Comparison of ENCODE assay signal across 23 cellular contexts in genomic region chrX:47448165-47448806, GRCh38.
"Had no signal": no experiment of that assay in that cellular context is flagged by ENCODE, and none has a peak within 500 bp of the region (broad histone marks: within the 10 kb centered on the region; RNA-seq: fewer than 3 reads in every experiment).

No MANE protein-coding gene starts in this region.

- H3K4me2 ChIP-seq: SK-N-SH had no signal

- H3K27ac ChIP-seq: HL-60, RWPE1 had no signal

- H3K4me3 ChIP-seq: MG63 had no signal

- ATAC-seq: Panc1, PC-3 had no signal

- H3K9ac ChIP-seq: SK-N-SH had no signal

- H3K9me3 ChIP-seq: SK-N-SH had no signal

- H3K27me3 ChIP-seq: MG63 had no signal

- FAIRE-seq: HTR-8/SVneo had no signal

- DNase-seq: Karpas-422, KG1, MG63, NCI-H1092 treated with DMSO at 0.1 percent for 48 hours, NCI-H1436, NCI-H187, NCI-H2029, NCI-H2081 treated with DMSO at 0.1 percent for 48 hours, NCI-H2171, NCI-H226, NCI-H446, NCI-H510A, NCI-H524 treated with DMSO at 0.1 percent for 48 hours, NCI-H69, NCI-H774, PC-3, SHP77, SK-N-SH, SW 1271 had no signal
